8 cellular contexts compared by ENCODE assay signal in genomic region chr6:15247750-15248450, GRCh38. TPM values are rescaled to one million over a fixed set of nuclear protein-coding genes. Genes with fewer than 3 reads are reported as not detected.
DNase-seq lines count a peak whose midpoint lies in the region; ATAC-seq, FAIRE-seq and TF ChIP-seq lines count a peak whose summit lies in the region.

No MANE protein-coding gene starts in this region.

- peaks cover 69% of the 10 kb centered on the region for H3K79me2 ChIP-seq in PC-3 (ENCODE audit: low read length)

- no peak for FAIRE-seq in frontal cortex (lab: Jason Lieb, UNC)

- peak overlapping the region; percentile 47 for H2AFZ ChIP-seq in PC-3 (ENCODE audit: low read length)

- peak overlapping the region; percentile 73 for H3K27ac ChIP-seq in PC-3 (ENCODE audit: low read length)

- no peaks in the 10 kb centered on the region for H3K9me3 ChIP-seq in PC-3 (ENCODE audit: low read length)

- no peaks in the 10 kb centered on the region for H3K36me3 ChIP-seq in PC-3 (ENCODE audit: low read depth, low read length)

- DNase-seq in DMS79 treated with DMSO at 0.1 percent for 48 hours (lab: John Stamatoyannopoulos, UW) (peak; percentile 15), DMS79 (lab: John Stamatoyannopoulos, UW) (no peak), PC-3 (peak; percentile 37), frontal cortex (ENCODE audit: low spot score in 2 of 2) (peak; percentile 68 to 81), nucleus accumbens (lab: John Stamatoyannopoulos, UW) (peak in 44 of 56 donors; percentile 9 to 79 (median 62)), superior temporal gyrus (ENCODE audit: extremely low spot score) (peak; percentile 59)
- peak; percentile 31 to 67 (median 40) for DNase-seq in activated naive CD4-positive, alpha-beta T cell (lab: John Stamatoyannopoulos, UW)

- BruUV-seq in PC-3 (replicated peaks; lab: Mats Ljungman, UMichigan): no TSS peak

- no peaks in the 10 kb centered on the region for H3K9me2 ChIP-seq in PC-3 (replicated peaks; ENCODE audit: low read length)

- TF ChIP-seq CTCF in PC-3 (conservative IDR thresholded peaks at IDR 0.05; ENCODE audit: low read depth, low read length): 0 out of 2 replicates have a peak, but pooled peaks have one; percentile 8

- ATAC-seq in HG03025 (IDR thresholded peaks at IDR 0.05; ENCODE audit: low FRiP score, unreplicated experiment) (peak; percentile 4), PC-3 (peak; percentile 15)

- H3K4me2 ChIP-seq in PC-3 (ENCODE audit: low read length): peak overlapping the region; percentile 78

- peaks cover 34% of the 10 kb centered on the region for H3K4me1 ChIP-seq in PC-3 (ENCODE audit: insufficient read depth, low read length)

- POLR2A ChIA-PET in PC-3 (lab: Charles Lee; ENCODE audit: unreplicated experiment): no interaction called here

- H3K9ac ChIP-seq in PC-3 (ENCODE audit: low read length): peak overlapping the region; percentile 86

- H4K20me1 ChIP-seq in PC-3 (ENCODE audit: low read length): peaks cover 41% of the 10 kb centered on the region

- H3K4me3 ChIP-seq in PC-3 (ENCODE audit: low read length): peak overlapping the region; percentile 78

- no peaks in the 10 kb centered on the region for H3F3A ChIP-seq in PC-3 (ENCODE audit: low read length, unreplicated experiment)

- CTCF ChIA-PET in PC-3 (lab: Charles Lee): interaction anchor here (0.8 kb wide), 1 partner anchor 416 kb away, joined by 4 read pairs; no protein-coding TSS in a partner anchor

- intact Hi-C loops in PC-3 (cut with micrococcal nuclease): loop anchor here (2.0 to 10.0 kb wide), 6 partner anchors 115 to 976 kb away; no protein-coding TSS in a partner anchor

- H3K27me3 ChIP-seq in PC-3 (ENCODE audit: low read length): no peaks in the 10 kb centered on the region

RNA-seq across cellular contexts. Expression of gene JARID2, which starts 2.0 kb away (rescaled TPM):
- total RNA-seq in PC-3 (2014; rRNA removed): 11.0 and 13.1 TPM in 2 replicates
- 16.3 TPM for total RNA-seq in frontal cortex
